ENCODE assay signal across 8 cellular contexts in genomic region chr6:137661601-137662000, GRCh38.
DNase-seq lines count a peak whose midpoint lies in the region; ATAC-seq and TF ChIP-seq lines count a peak whose summit lies in the region.

No MANE protein-coding gene starts in this region.

- H3K36me3 ChIP-seq in breast epithelium: no peaks in the 10 kb centered on the region
- H3K36me3 ChIP-seq in aorta (ENCODE audit: control insufficient read depth in 1 of 2, insufficient read depth in 2 of 2, low read length in 1 of 2): no peaks in the 10 kb centered on the region

- no peak overlapping the region for H3K4me3 Mint-ChIP-seq in MCF 10A (ENCODE audit: unreplicated experiment)

- H3K4me3 ChIP-seq in breast epithelium: no peak overlapping the region
- no peak overlapping the region for H3K4me3 ChIP-seq in retinal pigment epithelial cell (ENCODE audit: low read length)
- H3K4me3 ChIP-seq in aorta (ENCODE audit: low read length in 2 of 2): no peak overlapping the region

- BruUV-seq in MCF 10A (replicated peaks; lab: Mats Ljungman, UMichigan): no TSS peak

- 80 to 91% methylated on average over 5 of the region's 5 CpGs for WGBS in aorta, 2 donors

- H3K27ac ChIP-seq in breast epithelium (no peak overlapping the region), aorta (ENCODE audit: low read depth in 1 of 2, low read length in 2 of 2) (no peak overlapping the region)

- H3K36me3 Mint-ChIP-seq in MCF 10A (ENCODE audit: insufficient read depth, unreplicated experiment): no peaks in the 10 kb centered on the region

- H3K9me3 ChIP-seq in breast epithelium (no peaks in the 10 kb centered on the region), aorta (ENCODE audit: control insufficient read depth, low read length) (no peaks in the 10 kb centered on the region)

- H3K27me3 Mint-ChIP-seq in MCF 10A (ENCODE audit: insufficient read depth, unreplicated experiment): no peaks in the 10 kb centered on the region

- DNase-seq in MCF 10A (ENCODE audit: unreplicated experiment) (peak; percentile 31), breast epithelium (ENCODE audit: low spot score in 2 of 2) (no peak), T-helper 9 cell (peak; percentile 26), retinal pigment epithelial cell (ENCODE audit: low read depth) (no peak), COLO829 (ENCODE audit: low spot score) (no peak), aorta (no peak)
- peak; percentile 23 for DNase-seq in effector CD4-positive, alpha-beta T cell

- no peaks in the 10 kb centered on the region for H3K4me1 Mint-ChIP-seq in MCF 10A (ENCODE audit: insufficient read depth, unreplicated experiment)

- POLR2A ChIA-PET in MCF 10A (lab: Yijun Ruan, JAX): interaction anchor here (0.7 kb wide), 2 partner anchors 50 to 207 kb away, joined by 3 read pairs; no protein-coding TSS in a partner anchor

- H3K27me3 ChIP-seq in breast epithelium: no peaks in the 10 kb centered on the region
- no peaks in the 10 kb centered on the region for H3K27me3 ChIP-seq in aorta (ENCODE audit: control insufficient read depth in 1 of 2, insufficient read depth in 2 of 2, low read length in 1 of 2)

- TF ChIP-seq CTCF in MCF 10A (IDR thresholded peaks at IDR 0.05; ENCODE audit: unreplicated experiment): peak; percentile 26
- TF ChIP-seq CTCF in breast epithelium (IDR thresholded peaks at IDR 0.05): no peak
- peak; percentile 74 for TF ChIP-seq CTCF in retinal pigment epithelial cell (conservative IDR thresholded peaks at IDR 0.05; ENCODE audit: low read depth, low read length)

- intact Hi-C loops in MCF 10A (cut with micrococcal nuclease): no loop called here
- intact Hi-C loops in breast epithelium (cut with DNase I; ENCODE audit: low total_unique reads): no loop called here
- intact Hi-C loops in aorta (cut with DNase I): no loop called here

- TF ChIP-seq POLR2A in breast epithelium (IDR thresholded peaks at IDR 0.05): no peak

- no peak for ATAC-seq in HG02870 (IDR thresholded peaks at IDR 0.05; ENCODE audit: unreplicated experiment)
- no peak for ATAC-seq in aorta (ENCODE audit: low FRiP score)

- no peak overlapping the region for H3K27ac Mint-ChIP-seq in MCF 10A (ENCODE audit: low read depth, unreplicated experiment)

- H3K4me1 ChIP-seq in breast epithelium (no peaks in the 10 kb centered on the region), aorta (ENCODE audit: control insufficient read depth in 1 of 2, insufficient read depth in 2 of 2, low read length in 2 of 2) (no peaks in the 10 kb centered on the region)

- CTCF ChIA-PET in MCF 10A (lab: Yijun Ruan, JAX): interaction anchor here (0.8 to 1.5 kb wide), 3 partner anchors 12 to 345 kb away, joined by 3 to 7 read pairs (median 5); no protein-coding TSS in a partner anchor

- H3K9me3 Mint-ChIP-seq in MCF 10A (ENCODE audit: unreplicated experiment): no peaks in the 10 kb centered on the region

Comparison
In these comparisons a context has a peak if more than half of its experiments do, and no peak if none do; other contexts are left out.
1. DNase-seq: peak in MCF 10A (single experiment), T-helper 9 cell (single experiment) and effector CD4-positive, alpha-beta T cell (single experiment); none in breast epithelium (0 of 2), retinal pigment epithelial cell (single experiment), COLO829 (single experiment) and aorta (0 of 2).
2. CTCF ChIP-seq: peak in MCF 10A (single experiment) and retinal pigment epithelial cell (single experiment); none in breast epithelium (0 of 3).